17 cellular contexts compared by ENCODE assay signal in genomic region chr5:158022393-158022792, GRCh38.
DNase-seq lines count a peak whose midpoint lies in the region; ATAC-seq and TF ChIP-seq lines count a peak whose summit lies in the region.
"Had no signal": no experiment of that assay in that cellular context is flagged by ENCODE, and none has a peak within 500 bp of the region (broad histone marks: within the 10 kb centered on the region; RNA-seq: fewer than 3 reads in every experiment).

No MANE protein-coding gene starts in this region.

- H3K4me3 Mint-ChIP-seq in GM23338: no peak overlapping the region
- H3K4me3 Mint-ChIP-seq in effector memory CD8-positive, alpha-beta T cell: no peak overlapping the region
- H3K4me3 Mint-ChIP-seq: CD14-positive monocyte; CD4-positive, alpha-beta memory T cell had no signal

- H3K27ac ChIP-seq in VCaP: peak overlapping the region; percentile 39
- H3K27ac ChIP-seq in GM23338 (ENCODE audit: low read depth): no peak overlapping the region
- H3K27ac ChIP-seq: BLaER1, GM23248 had no signal

- no peaks in the 10 kb centered on the region for H3F3A ChIP-seq in GM23338 (replicated peaks; ENCODE audit: low read depth)

- H3K9me3 Mint-ChIP-seq in GM23338: no peaks in the 10 kb centered on the region
- H3K9me3 Mint-ChIP-seq in effector memory CD8-positive, alpha-beta T cell: no peaks in the 10 kb centered on the region
- H3K9me3 Mint-ChIP-seq: CD4-positive, alpha-beta memory T cell had no signal

- no peaks in the 10 kb centered on the region for H4K20me1 ChIP-seq in GM23338 (replicated peaks; ENCODE audit: insufficient read depth)
- H4K20me1 ChIP-seq: BLaER1 had no signal

- no peaks in the 10 kb centered on the region for H3K79me2 ChIP-seq in GM23338 (replicated peaks; ENCODE audit: insufficient read depth)

- peak; percentile 52 for ATAC-seq in mucosa of descending colon
- ATAC-seq in GM23338: no peak
- no peak for ATAC-seq in HG03108 (IDR thresholded peaks at IDR 0.05; ENCODE audit: unreplicated experiment)
- ATAC-seq in effector memory CD8-positive, alpha-beta T cell (replicated peaks): no peak

- TF ChIP-seq CTCF in VCaP (conservative IDR thresholded peaks at IDR 0.05) (no peak), fibroblast of mammary gland (conservative IDR thresholded peaks at IDR 0.05; ENCODE audit: control insufficient read depth, insufficient read depth, low read depth, low read length) (no peak), mucosa of descending colon (IDR thresholded peaks at IDR 0.05) (no peak), GM23338 (conservative IDR thresholded peaks at IDR 0.05; ENCODE audit: low read depth in 2 of 2) (no peak)

- H3K27me3 ChIP-seq in GM23338 (ENCODE audit: insufficient read depth): no peaks in the 10 kb centered on the region
- H3K27me3 ChIP-seq: BLaER1 had no signal

- peaks cover 5% of the 10 kb centered on the region for H3K4me1 ChIP-seq in mucosa of descending colon (ENCODE audit: low read depth)
- no peaks in the 10 kb centered on the region for H3K4me1 ChIP-seq in GM23338 (ENCODE audit: insufficient read depth)

- intact Hi-C loops in mucosa of descending colon (cut with DNase I, micrococcal nuclease): no loop called here

- no peak overlapping the region for H2AFZ ChIP-seq in GM23338
- H2AFZ ChIP-seq: GM23248 had no signal

- no peaks in the 10 kb centered on the region for H3K36me3 Mint-ChIP-seq in GM23338 (ENCODE audit: low read depth)
- no peaks in the 10 kb centered on the region for H3K36me3 Mint-ChIP-seq in effector memory CD8-positive, alpha-beta T cell (ENCODE audit: insufficient read depth)
- H3K36me3 Mint-ChIP-seq: CD14-positive monocyte; CD4-positive, alpha-beta memory T cell had no signal

- peaks cover 12% of the 10 kb centered on the region for H3K4me1 Mint-ChIP-seq in GM23338
- no peaks in the 10 kb centered on the region for H3K4me1 Mint-ChIP-seq in effector memory CD8-positive, alpha-beta T cell (ENCODE audit: low read depth in 2 of 2)
- H3K4me1 Mint-ChIP-seq: CD14-positive monocyte; CD4-positive, alpha-beta memory T cell had no signal

- no peaks in the 10 kb centered on the region for H3K9me3 ChIP-seq in mucosa of descending colon

- H3K36me3 ChIP-seq in mucosa of descending colon (ENCODE audit: low read depth): no peaks in the 10 kb centered on the region
- no peaks in the 10 kb centered on the region for H3K36me3 ChIP-seq in GM23338 (ENCODE audit: insufficient read depth)
- H3K36me3 ChIP-seq: BLaER1 had no signal

- H3K4me3 ChIP-seq in fibroblast of mammary gland (ENCODE audit: control insufficient read depth, low read depth, low read length) (no peak overlapping the region), mucosa of descending colon (no peak overlapping the region), GM23338 (no peak overlapping the region)
- H3K4me3 ChIP-seq: BLaER1, GM23248 had no signal

- no peak overlapping the region for H3K4me2 ChIP-seq in GM23338
- H3K4me2 ChIP-seq: BLaER1 had no signal

- DNase-seq in fibroblast of mammary gland (ENCODE audit: low read depth) (peak; percentile 19), mucosa of descending colon (peak in 2 of 3 donors; percentile 16 to 17), GM23338 (ENCODE audit: low spot score) (no peak), occipital lobe (lab: John Stamatoyannopoulos, UW) (no peak)
- DNase-seq in effector memory CD8-positive, alpha-beta T cell: no peak
- DNase-seq: 8988T; Calu3; CD4-positive, alpha-beta memory T cell; DMS79 treated with DMSO at 0.1 percent for 48 hours; GF-D8; GM23248; HCEC 1CT; IMR-90 had no signal

- no peak overlapping the region for H3K27ac Mint-ChIP-seq in GM23338
- no peak overlapping the region for H3K27ac Mint-ChIP-seq in effector memory CD8-positive, alpha-beta T cell
- H3K27ac Mint-ChIP-seq: CD14-positive monocyte had no signal

- H3K9me2 ChIP-seq in GM23338 (ENCODE audit: insufficient read depth): 0 out of 2 replicates have a peak, but pooled peaks cover 2% of the 10 kb centered on the region

- H3K27me3 Mint-ChIP-seq in GM23338 (ENCODE audit: insufficient read depth, low read depth, poor library complexity): no peaks in the 10 kb centered on the region
- peaks cover 26 to 65% of the 10 kb centered on the region in 2 donors for H3K27me3 Mint-ChIP-seq in effector memory CD8-positive, alpha-beta T cell

TF ChIP-seq in GM23338, 12 proteins besides CTCF, POLR2A, EP300 and RAD21:
- TF ChIP-seq ETS1 (IDR thresholded peaks at IDR 0.05): no peak
- TF ChIP-seq EZH2phosphoT487 (IDR thresholded peaks at IDR 0.05; ENCODE audit: unreplicated experiment): no peak
- no peak for TF ChIP-seq NANOG (IDR thresholded peaks at IDR 0.05; ENCODE audit: borderline replicate concordance)
- TF ChIP-seq ZNF114 (CRISPR knock-in tag; IDR thresholded peaks at IDR 0.05): no peak
- TF ChIP-seq EZH2 (IDR thresholded peaks at IDR 0.05; ENCODE audit: low read depth, unreplicated experiment): no peak
- TF ChIP-seq JUNB (IDR thresholded peaks at IDR 0.05; ENCODE audit: unreplicated experiment): no peak
TF ChIP-seq in GM23338: peak in this region for 0.

Comparison
In these comparisons a context has a peak if more than half of its experiments do, and no peak if none do; other contexts are left out.
1. DNase-seq: peak in fibroblast of mammary gland (single experiment) and mucosa of descending colon (2 of 3); none in GM23338 (single experiment), occipital lobe (single experiment) and effector memory CD8-positive, alpha-beta T cell (0 of 3).